In the genomic region with DNA sequence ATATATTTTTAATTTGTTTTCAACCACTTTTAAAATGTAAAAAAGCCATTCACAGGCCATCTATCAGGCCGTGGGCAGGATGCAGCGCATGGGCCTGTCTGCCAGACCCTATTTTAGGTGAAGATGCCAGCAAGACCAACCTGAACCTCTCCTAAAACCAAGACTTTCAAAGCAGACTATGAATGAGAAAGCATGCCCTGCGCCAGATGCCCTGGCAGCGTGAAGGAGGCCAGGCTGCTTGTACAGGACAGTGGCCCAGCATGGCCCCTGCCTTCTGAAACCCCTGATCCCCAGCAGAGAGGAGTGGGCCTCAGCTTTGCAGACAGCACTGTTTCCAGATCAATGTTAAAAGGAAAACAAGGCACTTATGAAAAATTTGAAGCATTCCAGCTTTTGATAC, we compare ENCODE assay signal across 21 cellular contexts.
"Had no signal": no experiment of that assay in that cellular context is flagged by ENCODE, and none has a peak within 500 bp of the region (broad histone marks: within the 10 kb centered on the region; RNA-seq: fewer than 3 reads in every experiment).

No MANE protein-coding gene starts in this region.

- H3K4me3 ChIP-seq: dorsolateral prefrontal cortex, esophagus squamous epithelium, gastroesophageal sphincter, prostate gland, tibial artery had no signal

- H3K27me3 ChIP-seq: dorsolateral prefrontal cortex, esophagus squamous epithelium, gastroesophageal sphincter, tibial artery had no signal

- H3K9me3 ChIP-seq: esophagus squamous epithelium, gastroesophageal sphincter, prostate gland, tibial artery had no signal

- H3K4me1 ChIP-seq: prostate gland had no signal

- DNase-seq: activated B cell treated with CpG ODN at 0.5 μM for 24 hours; activated CD4-positive, alpha-beta T cell treated with anti-CD3 and anti-CD28 coated beads for 36 hours; activated CD4-positive, alpha-beta T cell treated with anti-CD3 and anti-CD28 coated beads, Interleukin-2, amount 50 U/mL, for 4 hours; activated CD8-positive, alpha-beta memory T cell treated with anti-CD3 and anti-CD28 coated beads for 24 hours; activated gamma-delta T cell treated with Interleukin-2 at 50 U/mL for 16 hours; effector memory CD8-positive, alpha-beta T cell; esophagus squamous epithelium; mammary epithelial cell; stimulated activated CD4-positive, alpha-beta T cell treated with anti-CD3 and anti-CD28 coated beads, Interleukin-1b, Interleukin-23, amount 100 ng/mL, for 48 hours; stimulated activated naive CD8-positive, alpha-beta T cell treated with anti-CD3 and anti-CD28 coated beads, Interleukin-15, amount 100 ng/mL, for 72 hours; T1000 had no signal

- ATAC-seq: activated CD4-positive, alpha-beta T cell treated with anti-CD3 and anti-CD28 coated beads for 36 hours; activated naive CD4-positive, alpha-beta T cell treated with anti-CD3 and anti-CD28 coated beads, Interleukin-2, amount 50 U/mL, for 72 hours; effector memory CD8-positive, alpha-beta T cell; gastroesophageal sphincter; left lobe of liver; naive thymus-derived CD8-positive, alpha-beta T cell; stimulated activated effector memory CD8-positive, alpha-beta T cell treated with anti-CD3 and anti-CD28 coated beads, Interleukin-12 subunit alpha, Interleukin-12 subunit beta, amount 100 ng/mL, for 72 hours; stimulated activated naive CD8-positive, alpha-beta T cell treated with anti-CD3 and anti-CD28 coated beads, Interleukin-15, amount 100 ng/mL, for 72 hours had no signal

- FAIRE-seq: colon, keratinocyte had no signal

- H3K27ac ChIP-seq: dorsolateral prefrontal cortex, esophagus squamous epithelium, gastroesophageal sphincter, prostate gland, tibial artery had no signal
